In genomic region chr2:15472133-15472532, GRCh38 we compare ENCODE assay signal across 18 cellular contexts.
DNase-seq lines count a peak whose midpoint lies in the region; ATAC-seq and TF ChIP-seq lines count a peak whose summit lies in the region.
"Had no signal": no experiment of that assay in that cellular context is flagged by ENCODE, and none has a peak within 500 bp of the region (broad histone marks: within the 10 kb centered on the region; RNA-seq: fewer than 3 reads in every experiment).

No MANE protein-coding gene starts in this region.

- H3K27me3 Mint-ChIP-seq in immature natural killer cell (ENCODE audit: low read depth in 3 of 3), result peaks cover 0 to 1% (median 0%) of the 10 kb centered on the region in 3 donors
- H3K27me3 Mint-ChIP-seq: CD8-positive, alpha-beta memory T cell; effector memory CD8-positive, alpha-beta T cell had no signal

- TF ChIP-seq POLR2A in Peyer's patch (IDR thresholded peaks at IDR 0.05), result no peak

- H3K27ac Mint-ChIP-seq in immature natural killer cell, result peak overlapping the region in 4 of 6 donors; percentile 28 to 76 (median 56)
- H3K27ac Mint-ChIP-seq: effector memory CD8-positive, alpha-beta T cell had no signal

- ATAC-seq in HG03565 (IDR thresholded peaks at IDR 0.05; ENCODE audit: unreplicated experiment), result no peak
- ATAC-seq: effector memory CD8-positive, alpha-beta T cell had no signal

- H3K27ac ChIP-seq in Peyer's patch, result no peak overlapping the region
- H3K27ac ChIP-seq: KMS-11, SJSA1, vagina had no signal

- TF ChIP-seq CTCF in Peyer's patch (IDR thresholded peaks at IDR 0.05), result no peak

- H3K9me3 ChIP-seq in Peyer's patch, result no peaks in the 10 kb centered on the region
- H3K9me3 ChIP-seq: SJSA1, vagina had no signal

- H3K4me3 Mint-ChIP-seq in immature natural killer cell, result no peak overlapping the region
- H3K4me3 Mint-ChIP-seq: CD8-positive, alpha-beta memory T cell; effector memory CD8-positive, alpha-beta T cell had no signal

- H3K36me3 Mint-ChIP-seq in immature natural killer cell, result peaks cover 28 to 43% (median 40%) of the 10 kb centered on the region in 3 donors

- H3K4me1 Mint-ChIP-seq in immature natural killer cell, result peaks cover 12 to 20% of the 10 kb centered on the region in 2 donors
- H3K4me1 Mint-ChIP-seq: CD8-positive, alpha-beta memory T cell had no signal

- H3K4me1 ChIP-seq in Peyer's patch, result no peaks in the 10 kb centered on the region
- H3K4me1 ChIP-seq: SJSA1, vagina had no signal

- peaks cover 0 to 67% (median 0%) of the 10 kb centered on the region in 3 donors for H3K36me3 ChIP-seq in Peyer's patch

- DNase-seq in A172 (ENCODE audit: low spot score), result peak; percentile 20
- peak; percentile 73 for DNase-seq in DMS79 treated with DMSO at 0.1 percent for 48 hours (lab: John Stamatoyannopoulos, UW)
- DNase-seq in NCI-H345 treated with DMSO at 0.1 percent for 48 hours (lab: John Stamatoyannopoulos, UW; ENCODE audit: unreplicated experiment), result peak; percentile 71
- peak in 2 of 3 donors; percentile 3 to 4 for DNase-seq in immature natural killer cell
- DNase-seq in Kasumi-1 (lab: John Stamatoyannopoulos, UW), result no peak
- no peak for DNase-seq in SK-N-DZ (ENCODE audit: low spot score)
- no peak for DNase-seq in Peyer's patch
- DNase-seq: activated CD4-positive, alpha-beta T cell treated with anti-CD3 and anti-CD28 coated beads for 1 hour; activated gamma-delta T cell; CD8-positive, alpha-beta memory T cell; effector memory CD8-positive, alpha-beta T cell; NCI-H1436; NCI-H524; T-helper 9 cell had no signal

- H3K9me3 Mint-ChIP-seq in immature natural killer cell, result no peaks in the 10 kb centered on the region

- H3K27me3 ChIP-seq in Peyer's patch, result no peaks in the 10 kb centered on the region
- H3K27me3 ChIP-seq: SJSA1, vagina had no signal

- no peak overlapping the region for H3K4me3 ChIP-seq in Peyer's patch
- H3K4me3 ChIP-seq: SJSA1, vagina had no signal

Comparison
In these comparisons a context has a peak if more than half of its experiments do, and no peak if none do; other contexts are left out.
1. DNase-seq: peak in A172 (single experiment), DMS79 treated with DMSO at 0.1 percent for 48 hours (single experiment), NCI-H345 treated with DMSO at 0.1 percent for 48 hours (single experiment) and immature natural killer cell (2 of 3); none in Kasumi-1 (0 of 2), SK-N-DZ (single experiment) and Peyer's patch (0 of 3).